ENCODE assay signal across 25 cellular contexts in the genomic region with DNA sequence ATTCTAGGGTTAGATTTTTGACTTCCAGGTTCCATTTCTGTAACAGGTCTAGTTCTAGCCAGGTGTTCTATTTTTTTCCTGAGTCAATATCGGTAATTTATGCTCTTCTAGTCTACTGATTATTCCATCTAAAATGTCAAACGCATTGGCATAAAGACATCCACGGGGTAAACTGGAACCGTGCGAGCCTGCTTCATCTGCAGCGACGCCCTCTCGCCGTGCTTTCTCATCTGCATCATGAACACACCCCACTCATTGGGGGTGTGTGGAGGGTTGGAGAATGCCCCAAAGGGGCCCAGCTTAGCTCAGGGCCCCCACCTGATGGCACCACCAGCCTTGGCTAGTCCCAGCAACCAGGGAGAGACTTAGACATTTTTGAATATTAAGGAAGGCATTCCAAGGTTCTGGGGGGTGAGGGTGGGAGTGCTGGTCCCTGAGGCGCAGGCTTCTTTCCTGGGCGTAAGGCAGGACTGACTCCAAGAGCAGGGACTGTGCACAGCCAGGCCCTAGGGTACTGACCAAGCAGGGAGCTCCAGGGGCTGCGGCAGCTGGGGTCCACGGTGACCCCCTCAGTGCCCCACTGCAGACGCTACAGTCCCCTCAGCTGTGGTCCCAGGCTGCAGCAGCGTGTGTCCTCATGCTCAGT. TPM values are rescaled to one million over a fixed set of nuclear protein-coding genes. Genes with fewer than 3 reads are reported as not detected.
A peak's percentile ranks its signal among the peaks of the same experiment; 100 is the strongest.
DNase-seq lines count a peak whose midpoint lies in the region; ATAC-seq and TF ChIP-seq lines count a peak whose summit lies in the region.
"Had no signal": no experiment of that assay in that cellular context is flagged by ENCODE, and none has a peak within 500 bp of the region (broad histone marks: within the 10 kb centered on the region; RNA-seq: fewer than 3 reads in every experiment).

No MANE protein-coding gene starts in this region.

- TF ChIP-seq CTCF in Panc1 (IDR thresholded peaks at IDR 0.05) (no peak), neural progenitor cell (IDR thresholded peaks at IDR 0.05) (no peak), type B pancreatic cell (conservative IDR thresholded peaks at IDR 0.05) (no peak)

- CTCF ChIA-PET in Panc1 (lab: Charles Lee): interaction anchor here (1.1 kb wide), 1 partner anchor 11 kb away, joined by 3 read pairs; no protein-coding TSS in a partner anchor

- H3K27me3 ChIP-seq in Panc1 (ENCODE audit: control insufficient read depth, insufficient read depth, low read length): no peaks in the 10 kb centered on the region
- peaks cover 8% of the 10 kb centered on the region for H3K27me3 ChIP-seq in neural progenitor cell

- H3K27ac ChIP-seq in Panc1 (ENCODE audit: low read length): peak overlapping the region; percentile 62
- H3K27ac ChIP-seq in neural progenitor cell: no peak overlapping the region
- H3K27ac ChIP-seq: GM23248 had no signal

- peaks cover 2% of the 10 kb centered on the region for H3K36me3 Mint-ChIP-seq in neural progenitor cell
- H3K36me3 Mint-ChIP-seq in type B pancreatic cell: no peaks in the 10 kb centered on the region
- H3K36me3 Mint-ChIP-seq: CD4-positive, alpha-beta memory T cell had no signal

- H4K20me1 ChIP-seq in neural progenitor cell (ENCODE audit: low read depth): no peaks in the 10 kb centered on the region

- H3K27ac Mint-ChIP-seq in neural progenitor cell (peak overlapping the region; percentile 70), type B pancreatic cell (no peak overlapping the region)

- intact Hi-C loops in Panc1 (cut with micrococcal nuclease; ENCODE audit: unreplicated experiment): loop anchor here (10.0 kb wide), 1 partner anchor 302 kb away; no protein-coding TSS in a partner anchor

- in situ Hi-C loops in Panc1 (cut with HindIII; ENCODE audit: low pct_unique_long_range_greater_than_20kb, low sequenced_read_pairs): no loop called here

- H3K4me1 Mint-ChIP-seq in neural progenitor cell: peaks cover 17% of the 10 kb centered on the region
- H3K4me1 Mint-ChIP-seq in type B pancreatic cell (ENCODE audit: unreplicated experiment): peaks cover 15% of the 10 kb centered on the region

- H3K4me3 ChIP-seq in Panc1 (ENCODE audit: low read depth in 2 of 2, low read length in 2 of 2) (no peak overlapping the region), neural progenitor cell (no peak overlapping the region)
- H3K4me3 ChIP-seq: A549, GM23248 had no signal

- POLR2A ChIA-PET in Panc1 (lab: Charles Lee): no interaction called here

- H3K27me3 Mint-ChIP-seq in neural progenitor cell (ENCODE audit: insufficient read depth, low read depth): peaks cover 9% of the 10 kb centered on the region
- H3K27me3 Mint-ChIP-seq in type B pancreatic cell: peaks cover 3% of the 10 kb centered on the region

- H3F3A ChIP-seq in neural progenitor cell (ENCODE audit: low read depth): peaks cover 4% of the 10 kb centered on the region

- H3K4me1 ChIP-seq in Panc1 (ENCODE audit: control insufficient read depth, insufficient read depth, low read length): peaks cover 29% of the 10 kb centered on the region
- peaks cover 15% of the 10 kb centered on the region for H3K4me1 ChIP-seq in neural progenitor cell

- ATAC-seq in Panc1: no peak; the same call in 1 of the 2 replicates
- no peak for ATAC-seq in HG03095 (IDR thresholded peaks at IDR 0.05; ENCODE audit: unreplicated experiment)
- ATAC-seq: A549, HCT116, HepG2 had no signal

- H3K9ac ChIP-seq in neural progenitor cell: no peak overlapping the region
- H3K9ac ChIP-seq: GM23248 had no signal

- no peak overlapping the region for H2AFZ ChIP-seq in neural progenitor cell (replicated peaks)
- H2AFZ ChIP-seq: GM23248 had no signal

- DNase-seq in activated CD8-positive, alpha-beta memory T cell treated with anti-CD3 and anti-CD28 coated beads, Interleukin-2, amount 50 U/mL, for 48 hours: peak; percentile 42
- DNase-seq in activated CD8-positive, alpha-beta memory T cell treated with anti-CD3 and anti-CD28 coated beads, Interleukin-2, amount 50 U/mL, for 4 hours: no peak
- DNase-seq in Panc1 (ENCODE audit: low read depth, low spot score): no peak
- no peak for DNase-seq in neural progenitor cell (ENCODE audit: low spot score)
- DNase-seq in type B pancreatic cell (ENCODE audit: extremely low spot score, unreplicated experiment): peak; percentile 36
- no peak for DNase-seq in A172 (ENCODE audit: low spot score)
- DNase-seq in NCI-H1436 treated with DMSO at 0.1 percent for 48 hours (lab: John Stamatoyannopoulos, UW): no peak
- DNase-seq: CD4-positive, alpha-beta memory T cell; DMS153; GDM1; GM23248; KBM-7; NCI-H1105; NCI-H1694; NCI-H2081 treated with DMSO at 0.1 percent for 48 hours; NCI-H2227 treated with DMSO at 0.1 percent for 48 hours; NCI-H510A treated with DMSO at 0.1 percent for 48 hours; NCI-H774; OCI-M1; SHP77 treated with DMSO at 0.1 percent for 48 hours had no signal

- no peaks in the 10 kb centered on the region for H3K36me3 ChIP-seq in Panc1 (ENCODE audit: control insufficient read depth, insufficient read depth, low read length)
- no peaks in the 10 kb centered on the region for H3K36me3 ChIP-seq in neural progenitor cell

- H3K9me3 Mint-ChIP-seq in neural progenitor cell: peaks cover 4% of the 10 kb centered on the region
- H3K9me3 Mint-ChIP-seq in type B pancreatic cell: no peaks in the 10 kb centered on the region
- H3K9me3 Mint-ChIP-seq: CD4-positive, alpha-beta memory T cell had no signal

- H3K79me2 ChIP-seq in neural progenitor cell (ENCODE audit: low read depth): no peaks in the 10 kb centered on the region

- BruUV-seq in Panc1 (replicated peaks; lab: Mats Ljungman, UMichigan): no TSS peak

- H3K9me3 ChIP-seq in Panc1 (ENCODE audit: control insufficient read depth, insufficient read depth, low read depth, low read length) (no peaks in the 10 kb centered on the region), neural progenitor cell (ENCODE audit: low read depth) (no peaks in the 10 kb centered on the region)

- H3K4me3 Mint-ChIP-seq in neural progenitor cell (no peak overlapping the region), type B pancreatic cell (no peak overlapping the region)
- H3K4me3 Mint-ChIP-seq: CD4-positive, alpha-beta memory T cell had no signal

- H3K4me2 ChIP-seq in neural progenitor cell: no peak overlapping the region
- H3K4me2 ChIP-seq: A549 had no signal

RNA-seq across cellular contexts. Expression of a gene that starts 12.9 kb away (rescaled TPM):
- total RNA-seq in Panc1 (2021; ENCODE audit: unreplicated experiment): 0.74 TPM
- 0.67 TPM for polyA plus RNA-seq in Panc1 (2012; ENCODE audit: insufficient read length)
- 1.1 TPM in 1 of 2 replicates, not detected in the other for total RNA-seq in neural progenitor cell (ENCODE audit: low replicate concordance)
- 0.67 and 1.3 TPM in 2 replicates for total RNA-seq in type B pancreatic cell (ENCODE audit: low replicate concordance)
- total RNA-seq in A172 (2014; rRNA removed; shearing (Covaris generic)): 1.2 TPM in 1 of 2 replicates, not detected in the other
- total RNA-seq: CD4-positive, alpha-beta memory T cell; GM23248; HepG2; RPMI7951 had no signal
- polyA plus RNA-seq: A549, GM23248 had no signal

RNA-seq across cellular contexts. Expression of a gene that starts 43.0 kb away (rescaled TPM):
- 0.72 TPM for total RNA-seq in Panc1 (2021; ENCODE audit: unreplicated experiment)
- polyA plus RNA-seq in Panc1 (2012; ENCODE audit: insufficient read length): 1.2 TPM
- total RNA-seq in neural progenitor cell (ENCODE audit: low replicate concordance): 15.0 and 33.0 TPM in 2 replicates
- 13.0 and 83.0 TPM in 2 replicates for total RNA-seq in type B pancreatic cell (ENCODE audit: low replicate concordance)
- 0.10 TPM in 1 of 2 replicates, not detected in the other for total RNA-seq in A172 (2014; rRNA removed; shearing (Covaris generic))
- total RNA-seq: GM23248, RPMI7951 had no signal
- polyA plus RNA-seq: GM23248 had no signal

Comparison
In these comparisons a context has a peak if more than half of its experiments do, and no peak if none do; other contexts are left out.
1. DNase-seq: peak in activated CD8-positive, alpha-beta memory T cell treated with anti-CD3 and anti-CD28 coated beads, Interleukin-2, amount 50 U/mL, for 48 hours (single experiment) and type B pancreatic cell (single experiment); none in activated CD8-positive, alpha-beta memory T cell treated with anti-CD3 and anti-CD28 coated beads, Interleukin-2, amount 50 U/mL, for 4 hours (single experiment), Panc1 (single experiment), neural progenitor cell (single experiment), A172 (single experiment) and NCI-H1436 treated with DMSO at 0.1 percent for 48 hours (single experiment).